16 cellular contexts compared by ENCODE assay signal in genomic region chr5:55151923-55152842, GRCh38. TPM values are rescaled to one million over a fixed set of nuclear protein-coding genes. Genes with fewer than 3 reads are reported as not detected.
A peak's percentile ranks its signal among the peaks of the same experiment; 100 is the strongest.
DNase-seq lines count a peak whose midpoint lies in the region; ATAC-seq and TF ChIP-seq lines count a peak whose summit lies in the region.
"Had no signal": no experiment of that assay in that cellular context is flagged by ENCODE, and none has a peak within 500 bp of the region (broad histone marks: within the 10 kb centered on the region; RNA-seq: fewer than 3 reads in every experiment).

No MANE protein-coding gene starts in this region.

- TF ChIP-seq POLR2A in breast epithelium (IDR thresholded peaks at IDR 0.05) = no peak

- ATAC-seq in HG03565 (IDR thresholded peaks at IDR 0.05; ENCODE audit: unreplicated experiment) = no peak
- ATAC-seq in CD4-positive, alpha-beta T cell (ENCODE audit: poor library complexity) = no peak
- ATAC-seq: natural killer cell, psoas muscle had no signal

- CTCF ChIA-PET in MCF 10A (lab: Yijun Ruan, JAX) = interaction anchor here (0.6 to 4.4 kb wide), 6 partner anchors 7 to 590 kb away, joined by 3 to 46 read pairs (median 4); partner anchors contain the start of gene GPX8
- CTCF ChIA-PET in CD4-positive, alpha-beta T cell (lab: Charles Lee) = interaction anchor here (0.9 kb wide), 1 partner anchor 258 kb away, joined by 3 read pairs; no protein-coding TSS in a partner anchor

- BruUV-seq in MCF 10A (replicated peaks; lab: Mats Ljungman, UMichigan) = no TSS peak

- no peaks in the 10 kb centered on the region for H3K27me3 ChIP-seq in breast epithelium
- no peaks in the 10 kb centered on the region for H3K27me3 ChIP-seq in CD4-positive, alpha-beta T cell (ENCODE audit: control insufficient read depth, insufficient read depth, low read length)
- H3K27me3 ChIP-seq: cardiac muscle cell had no signal

- H3K9me3 ChIP-seq in breast epithelium = no peaks in the 10 kb centered on the region
- no peaks in the 10 kb centered on the region for H3K9me3 ChIP-seq in CD4-positive, alpha-beta T cell (ENCODE audit: control insufficient read depth, low read length)
- H3K9me3 ChIP-seq: psoas muscle had no signal

- in situ Hi-C loops in astrocyte of the cerebellum (cut with HindIII; ENCODE audit: low sequenced_read_pairs) = no loop called here

- TF ChIP-seq CTCF in MCF 10A (IDR thresholded peaks at IDR 0.05; ENCODE audit: unreplicated experiment) (no peak), breast epithelium (IDR thresholded peaks at IDR 0.05) (no peak), astrocyte of the cerebellum (IDR thresholded peaks at IDR 0.05; ENCODE audit: low read depth, low read length, missing control alignments) (no peak)
- no peak for TF ChIP-seq CTCF in CD4-positive, alpha-beta T cell (IDR thresholded peaks at IDR 0.05)

- no peak overlapping the region for H3K4me3 ChIP-seq in breast epithelium
- H3K4me3 ChIP-seq in astrocyte of the cerebellum (ENCODE audit: low read depth, low read length) = no peak overlapping the region
- H3K4me3 ChIP-seq: cardiac muscle cell, psoas muscle had no signal

- DNase-seq in MCF 10A (ENCODE audit: unreplicated experiment) = peak; percentile 66
- DNase-seq in breast epithelium (ENCODE audit: low spot score in 2 of 2) = no peak
- DNase-seq in astrocyte of the cerebellum (ENCODE audit: low read depth) = peak; percentile 69
- DNase-seq in fibroblast of peridontal ligament (ENCODE audit: extremely low read depth) = peak; percentile 86
- no peak for DNase-seq in caudate nucleus (lab: John Stamatoyannopoulos, UW)
- no peak for DNase-seq in CD4-positive, alpha-beta T cell
- DNase-seq in activated naive CD4-positive, alpha-beta T cell treated with anti-CD3 and anti-CD28 coated beads, Interleukin-2, amount 50 U/mL, for 16 hours = no peak
- DNase-seq: activated CD4-positive, CD25-positive, alpha-beta regulatory T cell; Calu3; natural killer cell; NCI-H2029 treated with DMSO at 0.1 percent for 48 hours; NCI-H69; psoas muscle; RPMI8226 had no signal

- H3K36me3 ChIP-seq in breast epithelium = no peaks in the 10 kb centered on the region
- H3K36me3 ChIP-seq: cardiac muscle cell had no signal

- no peaks in the 10 kb centered on the region for H3K4me1 ChIP-seq in breast epithelium
- H3K4me1 ChIP-seq: psoas muscle had no signal

- peaks cover 6% of the 10 kb centered on the region for H3K4me1 Mint-ChIP-seq in MCF 10A (ENCODE audit: insufficient read depth, unreplicated experiment)
- no peaks in the 10 kb centered on the region for H3K4me1 Mint-ChIP-seq in CD4-positive, alpha-beta T cell (ENCODE audit: low read depth)
- H3K4me1 Mint-ChIP-seq: natural killer cell had no signal

- POLR2A ChIA-PET in MCF 10A (lab: Yijun Ruan, JAX) = interaction anchor here (0.6 to 1.8 kb wide), 6 partner anchors 7 to 246 kb away, joined by 3 to 7 read pairs (median 3); partner anchors contain the start of gene GPX8
- POLR2A ChIA-PET in CD4-positive, alpha-beta T cell (lab: Charles Lee) = no interaction called here

- H3K4me3 Mint-ChIP-seq in MCF 10A (ENCODE audit: unreplicated experiment) = no peak overlapping the region
- no peak overlapping the region for H3K4me3 Mint-ChIP-seq in CD4-positive, alpha-beta T cell
- H3K4me3 Mint-ChIP-seq: natural killer cell had no signal

- H3K9me3 Mint-ChIP-seq in MCF 10A (ENCODE audit: unreplicated experiment) = no peaks in the 10 kb centered on the region
- H3K9me3 Mint-ChIP-seq in CD4-positive, alpha-beta T cell = no peaks in the 10 kb centered on the region
- H3K9me3 Mint-ChIP-seq: natural killer cell had no signal

- H3K27ac ChIP-seq in breast epithelium (no peak overlapping the region), caudate nucleus (ENCODE audit: low read depth, low read length) (no peak overlapping the region)
- no peak overlapping the region for H3K27ac ChIP-seq in CD4-positive, alpha-beta T cell (ENCODE audit: low read depth, low read length)
- H3K27ac ChIP-seq: cardiac muscle cell, psoas muscle had no signal

- no peak overlapping the region for H3K27ac Mint-ChIP-seq in MCF 10A (ENCODE audit: low read depth, unreplicated experiment)
- H3K27ac Mint-ChIP-seq in CD4-positive, alpha-beta T cell = no peak overlapping the region
- H3K27ac Mint-ChIP-seq: natural killer cell had no signal

- intact Hi-C loops in MCF 10A (cut with micrococcal nuclease) = no loop called here
- intact Hi-C loops in breast epithelium (cut with DNase I; ENCODE audit: low total_unique reads) = no loop called here
- intact Hi-C loops in CD4-positive, alpha-beta T cell (cut with DNase I, micrococcal nuclease) = no loop called here

- peaks cover 39% of the 10 kb centered on the region for H3K27me3 Mint-ChIP-seq in MCF 10A (ENCODE audit: insufficient read depth, unreplicated experiment)
- H3K27me3 Mint-ChIP-seq in CD4-positive, alpha-beta T cell = peaks cover 37% of the 10 kb centered on the region

- no peaks in the 10 kb centered on the region for H3K36me3 Mint-ChIP-seq in MCF 10A (ENCODE audit: insufficient read depth, unreplicated experiment)
- H3K36me3 Mint-ChIP-seq in CD4-positive, alpha-beta T cell (ENCODE audit: low read depth) = no peaks in the 10 kb centered on the region
- H3K36me3 Mint-ChIP-seq: natural killer cell had no signal

RNA-seq across cellular contexts. Expression of gene GPX8, which starts 7.8 kb away (rescaled TPM):
- total RNA-seq in MCF 10A (2022) (37.2 and 38.8 TPM in 2 replicates), breast epithelium (10 to 100 TPM; 14.4 to 24.9 (median 21.0) TPM)
- not detected for total RNA-seq in CD4-positive, alpha-beta T cell
- total RNA-seq: natural killer cell had no signal

RNA-seq across cellular contexts. Expression of gene CDC20B, which starts 20.8 kb away (rescaled TPM):
- total RNA-seq in MCF 10A (2022) (not detected in 2 replicates), breast epithelium (not detected)
- not detected for total RNA-seq in CD4-positive, alpha-beta T cell
- total RNA-seq: Calu3, natural killer cell, psoas muscle had no signal

RNA-seq across cellular contexts. Expression of gene GZMA, which starts 49.7 kb away (rescaled TPM):
- total RNA-seq in MCF 10A (2022) (not detected in 2 replicates), breast epithelium (1 to 10 TPM in 2 of 3 donors, not detected in 1; 1.0 to 1.6 TPM)
- total RNA-seq in CD4-positive, alpha-beta T cell = 1 to 10 TPM; 3.5 to 5.0 TPM
- total RNA-seq: Calu3, cardiac muscle cell had no signal

Comparison
In these comparisons a context has a peak if more than half of its experiments do, and no peak if none do; other contexts are left out.
1. DNase-seq: peak in MCF 10A (single experiment), astrocyte of the cerebellum (single experiment) and fibroblast of peridontal ligament (single experiment); none in breast epithelium (0 of 2), caudate nucleus (0 of 61), CD4-positive, alpha-beta T cell (0 of 10) and activated naive CD4-positive, alpha-beta T cell treated with anti-CD3 and anti-CD28 coated beads, Interleukin-2, amount 50 U/mL, for 16 hours (single experiment).
2. RNA of gene GPX8, which starts 7.8 kb away (total RNA-seq): 37.2 to 38.8 TPM in MCF 10A and 14.4 to 24.9 TPM in breast epithelium; not detected in CD4-positive, alpha-beta T cell; every median in the first group is over 10 times any median in the second.